In genomic region chr1:47856994-47857393, GRCh38 we compare ENCODE assay signal across 18 cellular contexts.
DNase-seq lines count a peak whose midpoint lies in the region; ATAC-seq and TF ChIP-seq lines count a peak whose summit lies in the region.
"Had no signal": no experiment of that assay in that cellular context is flagged by ENCODE, and none has a peak within 500 bp of the region (broad histone marks: within the 10 kb centered on the region; RNA-seq: fewer than 3 reads in every experiment).

No MANE protein-coding gene starts in this region.

- H3K36me3 ChIP-seq in GM23338 (ENCODE audit: insufficient read depth) = no peaks in the 10 kb centered on the region
- H3K36me3 ChIP-seq in endodermal cell (ENCODE audit: control insufficient read depth, insufficient read depth, low read length) = peaks cover 4% of the 10 kb centered on the region
- H3K36me3 ChIP-seq in CD4-positive, alpha-beta memory T cell (ENCODE audit: insufficient read depth, low read length) = no peaks in the 10 kb centered on the region
- H3K36me3 ChIP-seq: BLaER1 had no signal

- H3K4me3 Mint-ChIP-seq in GM23338 = no peak overlapping the region
- H3K4me3 Mint-ChIP-seq in endodermal cell = no peak overlapping the region
- H3K4me3 Mint-ChIP-seq in CD4-positive, alpha-beta memory T cell = no peak overlapping the region
- H3K4me3 Mint-ChIP-seq: CD8-positive, alpha-beta memory T cell; HFFc6; IgD-negative memory B cell had no signal

- CTCF ChIA-PET in CD4-positive, alpha-beta memory T cell (lab: Charles Lee; ENCODE audit: partially characterized antibody) = no interaction called here

- H3K27me3 ChIP-seq in GM23338 (ENCODE audit: insufficient read depth) = no peaks in the 10 kb centered on the region
- H3K27me3 ChIP-seq in endodermal cell (ENCODE audit: control insufficient read depth, insufficient read depth, low read length, poor library complexity, severe bottlenecking) = no peaks in the 10 kb centered on the region
- H3K27me3 ChIP-seq in CD4-positive, alpha-beta memory T cell (ENCODE audit: insufficient read depth, low read length) = no peaks in the 10 kb centered on the region
- H3K27me3 ChIP-seq: BLaER1 had no signal

- no peak overlapping the region for H2AFZ ChIP-seq in GM23338

- H3K4me3 ChIP-seq in GM23338 = no peak overlapping the region
- H3K4me3 ChIP-seq in endodermal cell (ENCODE audit: low read length) = no peak overlapping the region
- H3K4me3 ChIP-seq in CD4-positive, alpha-beta memory T cell (ENCODE audit: low read length in 2 of 2) = no peak overlapping the region
- H3K4me3 ChIP-seq: BLaER1 had no signal

- ATAC-seq in GM23338 (peak; percentile 56), HG03565 (IDR thresholded peaks at IDR 0.05; ENCODE audit: unreplicated experiment) (no peak)
- ATAC-seq: HCT116 had no signal

- H3K27me3 Mint-ChIP-seq in GM23338 (ENCODE audit: insufficient read depth, low read depth, poor library complexity) (peaks cover 1% of the 10 kb centered on the region), endodermal cell (ENCODE audit: insufficient read depth) (no peaks in the 10 kb centered on the region)
- peaks cover 4 to 12% of the 10 kb centered on the region in 2 donors for H3K27me3 Mint-ChIP-seq in CD4-positive, alpha-beta memory T cell
- H3K27me3 Mint-ChIP-seq: IgD-negative memory B cell had no signal

- H3K9me3 ChIP-seq in endodermal cell (ENCODE audit: control insufficient read depth, low read length) = no peaks in the 10 kb centered on the region
- no peaks in the 10 kb centered on the region for H3K9me3 ChIP-seq in CD4-positive, alpha-beta memory T cell (ENCODE audit: control insufficient read depth in 1 of 2, low read length in 2 of 2)
- H3K9me3 ChIP-seq: BLaER1 had no signal

- H3K4me1 Mint-ChIP-seq in GM23338 = peaks cover 10% of the 10 kb centered on the region
- peaks cover 4% of the 10 kb centered on the region for H3K4me1 Mint-ChIP-seq in endodermal cell
- H3K4me1 Mint-ChIP-seq in CD4-positive, alpha-beta memory T cell = peaks cover 0 to 5% (median under 1%) of the 10 kb centered on the region in 4 donors
- H3K4me1 Mint-ChIP-seq: CD8-positive, alpha-beta memory T cell; IgD-negative memory B cell had no signal

- no peak overlapping the region for H3K4me2 ChIP-seq in GM23338
- H3K4me2 ChIP-seq: BLaER1 had no signal

- TF ChIP-seq CTCF in GM23338 (conservative IDR thresholded peaks at IDR 0.05; ENCODE audit: low read depth in 2 of 2) = no peak
- TF ChIP-seq CTCF in endodermal cell (conservative IDR thresholded peaks at IDR 0.05) = no peak

- H3K36me3 Mint-ChIP-seq in GM23338 (ENCODE audit: low read depth) (no peaks in the 10 kb centered on the region), endodermal cell (ENCODE audit: low read depth) (no peaks in the 10 kb centered on the region)
- H3K36me3 Mint-ChIP-seq in CD4-positive, alpha-beta memory T cell = no peaks in the 10 kb centered on the region
- H3K36me3 Mint-ChIP-seq: CD8-positive, alpha-beta memory T cell had no signal

- H3K27ac Mint-ChIP-seq in GM23338 (no peak overlapping the region), endodermal cell (no peak overlapping the region)
- H3K27ac Mint-ChIP-seq in CD4-positive, alpha-beta memory T cell = no peak overlapping the region
- H3K27ac Mint-ChIP-seq: HFFc6, IgD-negative memory B cell had no signal

- 92% methylated on average over 4 of the region's 4 CpGs for WGBS in endodermal cell (ENCODE audit: insufficient coverage in 1 of 2, insufficient read length in 1 of 2), 2 experiments

- POLR2A ChIA-PET in CD4-positive, alpha-beta memory T cell (lab: Charles Lee; ENCODE audit: partially characterized antibody) = no interaction called here

- no peaks in the 10 kb centered on the region for H3K9me2 ChIP-seq in GM23338 (ENCODE audit: insufficient read depth)

- no peaks in the 10 kb centered on the region for H3F3A ChIP-seq in GM23338 (replicated peaks; ENCODE audit: low read depth)

- H3K79me2 ChIP-seq in GM23338 (replicated peaks; ENCODE audit: insufficient read depth) = no peaks in the 10 kb centered on the region

- no peaks in the 10 kb centered on the region for H4K20me1 ChIP-seq in GM23338 (replicated peaks; ENCODE audit: insufficient read depth)
- H4K20me1 ChIP-seq: BLaER1 had no signal

- intact Hi-C loops in CD4-positive, alpha-beta memory T cell (cut with micrococcal nuclease) = no loop called here

- H3K4me1 ChIP-seq in GM23338 (ENCODE audit: insufficient read depth) (peaks cover 6% of the 10 kb centered on the region), endodermal cell (ENCODE audit: control insufficient read depth, insufficient read depth, low read length) (no peaks in the 10 kb centered on the region)
- no peaks in the 10 kb centered on the region for H3K4me1 ChIP-seq in CD4-positive, alpha-beta memory T cell (ENCODE audit: insufficient read depth, low read length)

- no peaks in the 10 kb centered on the region for H3K9me3 Mint-ChIP-seq in GM23338
- no peaks in the 10 kb centered on the region for H3K9me3 Mint-ChIP-seq in endodermal cell
- H3K9me3 Mint-ChIP-seq in CD4-positive, alpha-beta memory T cell = no peaks in the 10 kb centered on the region
- H3K9me3 Mint-ChIP-seq: CD8-positive, alpha-beta memory T cell; IgD-negative memory B cell had no signal

- DNase-seq in GM23338 (ENCODE audit: low spot score) = no peak
- peak; percentile 25 for DNase-seq in endodermal cell
- peak; percentile 72 for DNase-seq in mesenteric fat pad (ENCODE audit: low spot score)
- no peak for DNase-seq in CD4-positive, alpha-beta memory T cell
- no peak for DNase-seq in caudate nucleus (lab: John Stamatoyannopoulos, UW)
- no peak for DNase-seq in DMS79 treated with DMSO at 0.1 percent for 48 hours (lab: John Stamatoyannopoulos, UW)
- DNase-seq: 8988T; CD8-positive, alpha-beta memory T cell; COR-L47; DMS 273 treated with DMSO at 0.1 percent for 48 hours; DMS53; GOT3; H7; HFFc6 had no signal

- H3K9ac ChIP-seq in endodermal cell (ENCODE audit: extremely low read depth, low read length, poor library complexity, severe bottlenecking) = no peak overlapping the region
- H3K9ac ChIP-seq: BLaER1 had no signal

- H3K27ac ChIP-seq in GM23338 (ENCODE audit: low read depth) = no peak overlapping the region
- no peak overlapping the region for H3K27ac ChIP-seq in endodermal cell (ENCODE audit: low read depth, low read length)
- no peak overlapping the region for H3K27ac ChIP-seq in CD4-positive, alpha-beta memory T cell (ENCODE audit: low read depth, low read length)
- H3K27ac ChIP-seq in caudate nucleus (ENCODE audit: low read depth, low read length) = no peak overlapping the region
- H3K27ac ChIP-seq: BLaER1 had no signal

TF ChIP-seq in GM23338, 12 proteins besides CTCF, POLR2A, EP300 and RAD21 (continues in another document):
- no peak for TF ChIP-seq ZNF462 (CRISPR knock-in tag; IDR thresholded peaks at IDR 0.05)
- no peak for TF ChIP-seq STAT1 (IDR thresholded peaks at IDR 0.05; ENCODE audit: unreplicated experiment)

Comparison
In these comparisons a context has a peak if more than half of its experiments do, and no peak if none do; other contexts are left out.
1. DNase-seq: peak in endodermal cell (single experiment) and mesenteric fat pad (single experiment); none in GM23338 (single experiment), CD4-positive, alpha-beta memory T cell (0 of 5), caudate nucleus (0 of 61) and DMS79 treated with DMSO at 0.1 percent for 48 hours (single experiment).